ENCODE assay signal across 12 cellular contexts in genomic region chr7:149707448-149707886, GRCh38.
DNase-seq lines count a peak whose midpoint lies in the region; ATAC-seq and TF ChIP-seq lines count a peak whose summit lies in the region.
"Had no signal": no experiment of that assay in that cellular context is flagged by ENCODE, and none has a peak within 500 bp of the region (broad histone marks: within the 10 kb centered on the region; RNA-seq: fewer than 3 reads in every experiment).

No MANE protein-coding gene starts in this region.

- peaks cover 28% of the 10 kb centered on the region for H3K9me3 Mint-ChIP-seq in HFFc6

- ATAC-seq in GM21381 (IDR thresholded peaks at IDR 0.05; ENCODE audit: unreplicated experiment) (no peak), HG02981 (IDR thresholded peaks at IDR 0.05; ENCODE audit: unreplicated experiment) (no peak)
- ATAC-seq: GM12878 had no signal

- peaks cover 17% of the 10 kb centered on the region for H3K36me3 Mint-ChIP-seq in HFFc6 (ENCODE audit: low read depth)

- peaks cover 10% of the 10 kb centered on the region; the same call in 1 of the 2 replicates for H3K4me1 Mint-ChIP-seq in HFFc6 (ENCODE audit: low read depth)

- peaks cover 9% of the 10 kb centered on the region for H3K27me3 Mint-ChIP-seq in HFFc6 (ENCODE audit: insufficient read depth)

- DNase-seq in DMS 273 treated with DMSO at 0.1 percent for 48 hours (lab: John Stamatoyannopoulos, UW) (peak; percentile 73), HFFc6 (peak; percentile 23), UCSD-AML1 (lab: John Stamatoyannopoulos, UW; ENCODE audit: unreplicated experiment) (peak; percentile 23), kidney glomerular epithelial cell (lab: John Stamatoyannopoulos, UW) (peak; percentile 10), H4 (ENCODE audit: low spot score) (no peak)
- DNase-seq: Caco-2, NCI-H510A treated with DMSO at 0.1 percent for 48 hours, RPMI8226 had no signal

- TF ChIP-seq CTCF in HFFc6 (IDR thresholded peaks at IDR 0.05), result no peak

- H3K27ac Mint-ChIP-seq in HFFc6, result no peak overlapping the region
- H3K27ac Mint-ChIP-seq: activated naive CD8-positive, alpha-beta T cell had no signal

- H3K4me3 Mint-ChIP-seq in HFFc6, result no peak overlapping the region
- H3K4me3 Mint-ChIP-seq: activated naive CD8-positive, alpha-beta T cell had no signal
